1 cellular context compared by ENCODE assay signal in genomic region chr1:9128520-9129371, GRCh38.
TF ChIP-seq lines count a peak whose summit lies in the region.

GPR157 (minus strand) TSS chr1:9129102; CDS start chr1:9129027, 75 bp downstream.

TF ChIP-seq in HepG2, 621 proteins besides CTCF, POLR2A, EP300 and RAD21 (continued from another document):
- TF ChIP-seq ZNF724P (CRISPR knock-in tag; IDR thresholded peaks at IDR 0.05; ENCODE audit: borderline replicate concordance), result peak; percentile 95
- TF ChIP-seq ZNF446 (CRISPR knock-in tag; IDR thresholded peaks at IDR 0.05), result no peak; the same call in 1 of the 2 replicates
- TF ChIP-seq RCOR2 (CRISPR knock-in tag; IDR thresholded peaks at IDR 0.05), result no peak
- TF ChIP-seq RXRA (CRISPR knock-in tag; IDR thresholded peaks at IDR 0.05), result peak; percentile 56; the same call in 1 of the 2 replicates
- no peak for TF ChIP-seq ZSCAN9 (CRISPR knock-in tag; IDR thresholded peaks at IDR 0.05; ENCODE audit: borderline replicate concordance)
- no peak for TF ChIP-seq ZNF75D (CRISPR knock-in tag; IDR thresholded peaks at IDR 0.05; ENCODE audit: borderline replicate concordance)
- TF ChIP-seq NCOA1 (CRISPR knock-in tag; IDR thresholded peaks at IDR 0.05), result no peak
- TF ChIP-seq TFDP1 (CRISPR knock-in tag; IDR thresholded peaks at IDR 0.05; ENCODE audit: borderline replicate concordance), result peak; percentile 55; the same call in 1 of the 2 replicates
- TF ChIP-seq ZNF816 (CRISPR knock-in tag; IDR thresholded peaks at IDR 0.05; ENCODE audit: borderline replicate concordance), result no peak
- TF ChIP-seq NR3C1 (CRISPR knock-in tag; IDR thresholded peaks at IDR 0.05), result no peak
